Comparison of ENCODE assay signal across 19 cellular contexts in the genomic region with DNA sequence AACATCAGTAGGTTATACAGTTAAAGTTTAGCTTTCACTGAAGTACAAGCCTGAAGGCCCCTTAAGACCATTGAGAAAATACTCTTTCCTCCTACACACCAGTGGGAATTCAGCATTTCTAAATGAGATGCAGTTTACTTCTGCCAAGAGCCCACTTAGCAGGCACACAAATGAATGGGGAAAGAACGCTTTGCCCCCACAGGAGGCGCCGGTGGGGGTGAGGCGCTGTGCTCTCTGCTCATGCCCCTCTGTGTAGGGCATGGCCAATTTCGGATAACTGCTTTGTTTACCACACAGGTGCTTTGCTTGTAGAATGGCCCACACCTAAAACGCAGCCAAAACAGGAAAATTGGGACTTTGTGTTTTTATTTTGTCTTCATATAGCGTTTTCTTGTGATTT. TPM values are rescaled to one million over a fixed set of nuclear protein-coding genes. Genes with fewer than 3 reads are reported as not detected.
DNase-seq lines count a peak whose midpoint lies in the region; ATAC-seq and TF ChIP-seq lines count a peak whose summit lies in the region.
"Had no signal": no experiment of that assay in that cellular context is flagged by ENCODE, and none has a peak within 500 bp of the region (broad histone marks: within the 10 kb centered on the region; RNA-seq: fewer than 3 reads in every experiment).

No MANE protein-coding gene starts in this region.

- DNase-seq in activated CD8-positive, alpha-beta T cell treated with anti-CD3 and anti-CD28 coated beads, Interleukin-2, amount 10 ng/mL, durations not matched to agents 7 days and 5 days = no peak
- no peak for DNase-seq in activated CD8-positive, alpha-beta T cell treated with anti-CD3 and anti-CD28 coated beads for 36 hours
- DNase-seq in RWPE2 (ENCODE audit: low spot score) = peak; percentile 9
- DNase-seq in effector memory CD8-positive, alpha-beta T cell = no peak
- peak; percentile 47 for DNase-seq in spleen
- DNase-seq in NK-92 (lab: John Stamatoyannopoulos, UW; ENCODE audit: unreplicated experiment) = no peak
- DNase-seq: DMS53, GOT3, MM.1S, NCI-H1105, NCI-H187, NCI-H446, NCI-H748 treated with DMSO at 0.1 percent for 48 hours, PC-9 had no signal

- H3K9me3 ChIP-seq in RWPE2 (ENCODE audit: severe bottlenecking) (no peaks in the 10 kb centered on the region), spleen (no peaks in the 10 kb centered on the region)

- POLR2A ChIA-PET in activated CD8-positive, alpha-beta T cell treated with anti-CD3 and anti-CD28 coated beads, Interleukin-2, amount 10 ng/mL, durations not matched to agents 7 days and 5 days (lab: Charles Lee) = interaction anchor here (1.3 to 1.8 kb wide), 2 partner anchors 14 to 19 kb away, joined by 6 read pairs; a partner anchor contains a TSS
- POLR2A ChIA-PET in activated CD8-positive, alpha-beta T cell treated with anti-CD3 and anti-CD28 coated beads for 36 hours (lab: Charles Lee) = interaction anchor here (0.8 to 3.2 kb wide), 8 partner anchors 10 to 600 kb away, joined by 3 to 23 read pairs (median 6); a partner anchor contains a TSS

- peak overlapping the region; percentile 20 for H3K27ac Mint-ChIP-seq in activated CD8-positive, alpha-beta T cell treated with anti-CD3 and anti-CD28 coated beads, Interleukin-2, amount 10 ng/mL, durations not matched to agents 7 days and 5 days
- no peak overlapping the region for H3K27ac Mint-ChIP-seq in activated CD8-positive, alpha-beta T cell treated with anti-CD3 and anti-CD28 coated beads for 36 hours
- peak overlapping the region; percentile 38 for H3K27ac Mint-ChIP-seq in effector memory CD8-positive, alpha-beta T cell

- H3K4me3 ChIP-seq in RWPE2 (ENCODE audit: severe bottlenecking) (no peak overlapping the region), spleen (no peak overlapping the region)
- H3K4me3 ChIP-seq: PC-9 had no signal

- intact Hi-C loops in activated CD8-positive, alpha-beta T cell treated with anti-CD3 and anti-CD28 coated beads for 36 hours (cut with micrococcal nuclease) = no loop called here
- intact Hi-C loops in spleen (cut with DNase I; ENCODE audit: low total_unique reads) = no loop called here

- no peaks in the 10 kb centered on the region for H3K27me3 Mint-ChIP-seq in activated CD8-positive, alpha-beta T cell treated with anti-CD3 and anti-CD28 coated beads, Interleukin-2, amount 10 ng/mL, durations not matched to agents 7 days and 5 days (ENCODE audit: low read depth)
- H3K27me3 Mint-ChIP-seq in activated CD8-positive, alpha-beta T cell treated with anti-CD3 and anti-CD28 coated beads for 36 hours = no peaks in the 10 kb centered on the region
- no peaks in the 10 kb centered on the region for H3K27me3 Mint-ChIP-seq in effector memory CD8-positive, alpha-beta T cell

- no peaks in the 10 kb centered on the region for H3K9me3 Mint-ChIP-seq in activated CD8-positive, alpha-beta T cell treated with anti-CD3 and anti-CD28 coated beads, Interleukin-2, amount 10 ng/mL, durations not matched to agents 7 days and 5 days (ENCODE audit: insufficient read depth)
- H3K9me3 Mint-ChIP-seq in activated CD8-positive, alpha-beta T cell treated with anti-CD3 and anti-CD28 coated beads for 36 hours = no peaks in the 10 kb centered on the region
- H3K9me3 Mint-ChIP-seq in effector memory CD8-positive, alpha-beta T cell = no peaks in the 10 kb centered on the region
- H3K9me3 Mint-ChIP-seq: CD14-positive monocyte had no signal

- no peak for ATAC-seq in activated CD8-positive, alpha-beta T cell treated with anti-CD3 and anti-CD28 coated beads, Interleukin-2, amount 10 ng/mL, durations not matched to agents 7 days and 5 days
- no peak for ATAC-seq in activated CD8-positive, alpha-beta T cell treated with anti-CD3 and anti-CD28 coated beads for 36 hours
- ATAC-seq in RWPE2 (ENCODE audit: low read depth) = no peak
- no peak for ATAC-seq in effector memory CD8-positive, alpha-beta T cell (replicated peaks)
- no peak for ATAC-seq in GM18861 (IDR thresholded peaks at IDR 0.05; ENCODE audit: unreplicated experiment)
- ATAC-seq in HG03342 (IDR thresholded peaks at IDR 0.05; ENCODE audit: unreplicated experiment) = no peak
- ATAC-seq: HepG2, Right ventricle myocardium inferior had no signal

- WGBS in spleen, 5 donors = 92 to 95% (median 93%) methylated on average over 7 of the region's 7 CpGs

- peaks cover 68% of the 10 kb centered on the region for H3K36me3 Mint-ChIP-seq in activated CD8-positive, alpha-beta T cell treated with anti-CD3 and anti-CD28 coated beads, Interleukin-2, amount 10 ng/mL, durations not matched to agents 7 days and 5 days (ENCODE audit: low read depth)
- H3K36me3 Mint-ChIP-seq in activated CD8-positive, alpha-beta T cell treated with anti-CD3 and anti-CD28 coated beads for 36 hours (ENCODE audit: low read depth) = peaks cover 67% of the 10 kb centered on the region
- H3K36me3 Mint-ChIP-seq in effector memory CD8-positive, alpha-beta T cell (ENCODE audit: insufficient read depth) = peaks cover 97% of the 10 kb centered on the region

- no peaks in the 10 kb centered on the region for H3K27me3 ChIP-seq in RWPE2 (ENCODE audit: insufficient read depth, poor library complexity, severe bottlenecking)
- no peaks in the 10 kb centered on the region for H3K27me3 ChIP-seq in spleen (replicated peaks in 1 of 7)

- TF ChIP-seq POLR2A in spleen (IDR thresholded peaks at IDR 0.05) = no peak

- H3K36me3 ChIP-seq in RWPE2 (ENCODE audit: low read depth) (peaks cover 68% of the 10 kb centered on the region), spleen (peaks cover 0 to 99% (median 79%) of the 10 kb centered on the region in 6 donors)

- TF ChIP-seq CTCF in activated CD8-positive, alpha-beta T cell treated with anti-CD3 and anti-CD28 coated beads for 36 hours (IDR thresholded peaks at IDR 0.05) = no peak
- no peak for TF ChIP-seq CTCF in RWPE2 (IDR thresholded peaks at IDR 0.05; ENCODE audit: poor library complexity, severe bottlenecking)
- no peak for TF ChIP-seq CTCF in spleen (IDR thresholded peaks at IDR 0.05 in 8 of 11, conservative IDR thresholded peaks at IDR 0.05 in 3 of 11)

- peaks cover 19% of the 10 kb centered on the region for H3K4me1 Mint-ChIP-seq in activated CD8-positive, alpha-beta T cell treated with anti-CD3 and anti-CD28 coated beads, Interleukin-2, amount 10 ng/mL, durations not matched to agents 7 days and 5 days (ENCODE audit: low read depth)
- H3K4me1 Mint-ChIP-seq in activated CD8-positive, alpha-beta T cell treated with anti-CD3 and anti-CD28 coated beads for 36 hours (ENCODE audit: low read depth) = peaks cover 24% of the 10 kb centered on the region
- H3K4me1 Mint-ChIP-seq in effector memory CD8-positive, alpha-beta T cell (ENCODE audit: low read depth in 2 of 2) = peaks cover 4 to 9% of the 10 kb centered on the region in 2 donors

- no peak overlapping the region for H3K27ac ChIP-seq in RWPE2 (ENCODE audit: poor library complexity, severe bottlenecking)
- no peak overlapping the region for H3K27ac ChIP-seq in spleen
- H3K27ac ChIP-seq: PC-9 had no signal

- CTCF ChIA-PET in activated CD8-positive, alpha-beta T cell treated with anti-CD3 and anti-CD28 coated beads, Interleukin-2, amount 10 ng/mL, durations not matched to agents 7 days and 5 days (lab: Charles Lee) = interaction anchor here (1.2 to 6.7 kb wide), 7 partner anchors 9 to 207 kb away, joined by 3 to 46 read pairs (median 4); no protein-coding TSS in a partner anchor
- CTCF ChIA-PET in activated CD8-positive, alpha-beta T cell treated with anti-CD3 and anti-CD28 coated beads for 36 hours (lab: Charles Lee) = interaction anchor here (1.6 to 3.8 kb wide), 4 partner anchors 9 to 207 kb away, joined by 4 to 36 read pairs (median 6); no protein-coding TSS in a partner anchor

- H3K4me1 ChIP-seq in RWPE2 (ENCODE audit: insufficient read depth, poor library complexity, severe bottlenecking) = no peaks in the 10 kb centered on the region
- peaks cover 0 to 13% (median 0%) of the 10 kb centered on the region in 6 donors for H3K4me1 ChIP-seq in spleen

- no peak overlapping the region for H3K4me3 Mint-ChIP-seq in activated CD8-positive, alpha-beta T cell treated with anti-CD3 and anti-CD28 coated beads, Interleukin-2, amount 10 ng/mL, durations not matched to agents 7 days and 5 days
- H3K4me3 Mint-ChIP-seq in activated CD8-positive, alpha-beta T cell treated with anti-CD3 and anti-CD28 coated beads for 36 hours = no peak overlapping the region
- peak overlapping the region in 1 of 2 donors; percentile 23 for H3K4me3 Mint-ChIP-seq in effector memory CD8-positive, alpha-beta T cell
- H3K4me3 Mint-ChIP-seq: CD14-positive monocyte had no signal

RNA-seq across cellular contexts. Expression of a gene that starts 15.9 kb away (rescaled TPM):
- 10 to 100 TPM; 31.7 to 31.8 TPM for total RNA-seq in activated CD8-positive, alpha-beta T cell treated with anti-CD3 and anti-CD28 coated beads, Interleukin-2, amount 10 ng/mL, durations not matched to agents 7 days and 5 days
- 1 to 10 TPM; 2.4 to 3.2 TPM for total RNA-seq in activated CD8-positive, alpha-beta T cell treated with anti-CD3 and anti-CD28 coated beads for 36 hours
- total RNA-seq in spleen = 100 to 1,000 TPM in 1 of 7 donors, 10 to 100 TPM in 6; 58.9 to 100 (median 76.4) TPM
- polyA plus RNA-seq in spleen = 100 to 1,000 TPM; 108 to 130 (median 127) TPM

RNA-seq across cellular contexts. Expression of a gene that starts 19.8 kb away (rescaled TPM):
- 100 to 1,000 TPM; 287 to 302 TPM for total RNA-seq in activated CD8-positive, alpha-beta T cell treated with anti-CD3 and anti-CD28 coated beads, Interleukin-2, amount 10 ng/mL, durations not matched to agents 7 days and 5 days
- total RNA-seq in activated CD8-positive, alpha-beta T cell treated with anti-CD3 and anti-CD28 coated beads for 36 hours = 100 to 1,000 TPM; 461 to 464 TPM
- total RNA-seq in spleen = 100 to 1,000 TPM; 179 to 224 (median 197) TPM
- 100 to 1,000 TPM in 1 of 3 donors, 10 to 100 TPM in 2; 75.5 to 133 (median 98.4) TPM for polyA plus RNA-seq in spleen

Comparison
In these comparisons a context has a peak if more than half of its experiments do, and no peak if none do; other contexts are left out.
1. RNA of a gene that starts 15.9 kb away (total RNA-seq): 58.9 to 100 TPM in spleen and 31.7 to 31.8 TPM in activated CD8-positive, alpha-beta T cell treated with anti-CD3 and anti-CD28 coated beads, Interleukin-2, amount 10 ng/mL, durations not matched to agents 7 days and 5 days; 2.4 to 3.2 TPM in activated CD8-positive, alpha-beta T cell treated with anti-CD3 and anti-CD28 coated beads for 36 hours; every median in the first group is over 4 times any median in the second.
2. DNase-seq: peak in RWPE2 (single experiment) and spleen (single experiment); none in activated CD8-positive, alpha-beta T cell treated with anti-CD3 and anti-CD28 coated beads, Interleukin-2, amount 10 ng/mL, durations not matched to agents 7 days and 5 days (single experiment), activated CD8-positive, alpha-beta T cell treated with anti-CD3 and anti-CD28 coated beads for 36 hours (single experiment), effector memory CD8-positive, alpha-beta T cell (0 of 3) and NK-92 (single experiment).